ENCODE assay signal across 2 cellular contexts in genomic region chr12:93520454-93520853, GRCh38.
TF ChIP-seq lines count a peak whose summit lies in the region.

No MANE protein-coding gene starts in this region.

TF ChIP-seq in A549, 52 proteins besides CTCF, POLR2A, EP300 and RAD21:
- TF ChIP-seq REST (IDR thresholded peaks at IDR 0.05) (no peak), JUNB (IDR thresholded peaks at IDR 0.05) (no peak), HEYL (CRISPR knock-in tag; IDR thresholded peaks at IDR 0.05) (no peak), NPAS2 (CRISPR knock-in tag; IDR thresholded peaks at IDR 0.05; ENCODE audit: borderline replicate concordance) (no peak), HOXB5 (CRISPR knock-in tag; IDR thresholded peaks at IDR 0.05) (no peak)

TF ChIP-seq in K562, 482 proteins besides CTCF, POLR2A, EP300 and RAD21:
- no peak for TF ChIP-seq HSF4 (CRISPR knock-in tag; IDR thresholded peaks at IDR 0.05; ENCODE audit: borderline replicate concordance)
- TF ChIP-seq RBFOX2 (IDR thresholded peaks at IDR 0.05; ENCODE audit: low read depth, low read length) = no peak
- no peak for TF ChIP-seq ELK1 (CRISPR knock-in tag; IDR thresholded peaks at IDR 0.05)
- TF ChIP-seq RFX1 (IDR thresholded peaks at IDR 0.05) = peak; percentile 52
